Comparison of ENCODE assay signal across 8 cellular contexts in the genomic region with DNA sequence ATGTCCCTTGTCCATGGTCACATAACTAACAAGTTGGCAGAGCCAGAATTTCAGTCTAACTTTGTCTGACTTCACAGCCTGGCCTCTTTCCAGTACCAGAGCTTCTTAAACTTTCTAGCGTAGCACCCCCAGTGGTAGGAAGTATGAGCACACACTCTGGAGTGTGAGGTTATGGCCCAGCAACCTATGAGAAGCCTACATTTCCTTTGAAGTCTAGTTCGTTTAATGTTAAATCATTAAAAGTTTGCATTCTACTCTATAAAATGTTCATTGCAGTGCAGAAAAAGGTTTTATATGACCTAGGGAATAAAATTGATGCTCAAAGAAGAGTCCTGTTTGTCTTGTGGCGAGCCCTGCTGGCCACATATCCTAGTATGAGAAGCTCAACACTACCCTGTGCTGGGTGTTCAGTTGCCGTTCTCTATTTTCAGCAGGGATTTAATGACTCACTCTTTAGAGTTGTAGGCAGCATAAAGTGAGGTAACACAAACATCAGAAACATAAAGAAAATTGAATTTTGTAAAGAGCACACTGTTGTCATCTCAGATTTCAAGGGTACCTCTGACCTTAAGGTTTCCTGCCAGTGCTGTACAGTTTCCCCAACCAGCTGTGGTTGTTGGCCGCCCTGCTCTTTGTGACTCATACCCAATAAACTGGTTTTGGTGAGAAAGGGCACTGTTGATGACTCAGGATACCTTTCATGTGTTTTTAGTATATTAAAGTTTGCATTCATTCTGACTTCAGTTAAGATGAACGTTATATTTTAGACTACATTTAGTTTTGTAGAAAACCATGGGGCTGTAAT. TPM values are rescaled to one million over a fixed set of nuclear protein-coding genes. Genes with fewer than 3 reads are reported as not detected.
A peak's percentile ranks its signal among the peaks of the same experiment; 100 is the strongest.
DNase-seq lines count a peak whose midpoint lies in the region; ATAC-seq, FAIRE-seq and TF ChIP-seq lines count a peak whose summit lies in the region.

No MANE protein-coding gene starts in this region.

- intact Hi-C loops in body of pancreas (cut with DNase I) = no loop called here

- H3K27me3 Mint-ChIP-seq in IgD-negative memory B cell = no peaks in the 10 kb centered on the region

- H3K36me3 ChIP-seq in body of pancreas (replicated peaks in 1 of 2; ENCODE audit: insufficient read depth in 1 of 2, low read depth in 2 of 2) = peaks cover 7 to 21% of the 10 kb centered on the region in 2 donors
- peaks cover 1% of the 10 kb centered on the region for H3K36me3 ChIP-seq in kidney epithelial cell (ENCODE audit: control insufficient read depth, insufficient read depth, low read length)

- H3K4me3 ChIP-seq in body of pancreas = no peak overlapping the region
- H3K4me3 ChIP-seq in kidney epithelial cell (ENCODE audit: low read depth, low read length) = no peak overlapping the region

- peaks cover 0 to 4% (median 0%) of the 10 kb centered on the region in 3 donors for H3K9me3 Mint-ChIP-seq in IgD-negative memory B cell

- H3K36me3 Mint-ChIP-seq in IgD-negative memory B cell = peaks cover 25% of the 10 kb centered on the region

- WGBS in body of pancreas, 2 donors = 73 to 82% methylated on average over 6 of the region's 6 CpGs

- H3K27me3 ChIP-seq in body of pancreas (no peaks in the 10 kb centered on the region), kidney epithelial cell (ENCODE audit: control insufficient read depth, insufficient read depth, low read length) (no peaks in the 10 kb centered on the region)

- H3K4me1 Mint-ChIP-seq in IgD-negative memory B cell = peaks cover 4 to 13% (median 5%) of the 10 kb centered on the region in 3 donors

- H3K4me1 ChIP-seq in body of pancreas = peaks cover 6% of the 10 kb centered on the region

- peak in 6 of 7 experiments; percentile 18 to 57 (median 50) for TF ChIP-seq CTCF in body of pancreas (IDR thresholded peaks at IDR 0.05)
- peak; percentile 79 for TF ChIP-seq CTCF in kidney epithelial cell (IDR thresholded peaks at IDR 0.05; ENCODE audit: insufficient read depth, low read length, poor library complexity, severe bottlenecking)

- no peaks in the 10 kb centered on the region for H3K9me3 ChIP-seq in body of pancreas

- DNase-seq in GM04503 (ENCODE audit: low read depth) = peak; percentile 80
- DNase-seq in body of pancreas = peak; percentile 72 to 81 (median 76)
- DNase-seq in kidney epithelial cell (ENCODE audit: low read depth) = peak; percentile 84
- peak; percentile 28 to 44 (median 43) for DNase-seq in stimulated activated CD4-positive, alpha-beta T cell treated with anti-CD3 and anti-CD28 coated beads, TNF-alpha, amount 100 ng/mL, for 1 hour (ENCODE audit: low read depth in 3 of 3, low spot score in 1 of 3)
- DNase-seq in 8988T = no peak

- H3K27ac ChIP-seq in body of pancreas = peak overlapping the region in 2 of 4 donors; percentile 1 to 17

- TF ChIP-seq POLR2A in body of pancreas (IDR thresholded peaks at IDR 0.05) = no peak

- H3K27ac Mint-ChIP-seq in IgD-negative memory B cell = peak overlapping the region in 2 of 3 donors; percentile 20 to 54

- H3K4me3 Mint-ChIP-seq in IgD-negative memory B cell = no peak overlapping the region

- ATAC-seq in GM21723 (IDR thresholded peaks at IDR 0.05; ENCODE audit: unreplicated experiment) (peak; percentile 93), body of pancreas (peak; percentile 84)

- FAIRE-seq in TTC549 (lab: Jason Lieb, UNC) = peak; percentile 50

RNA-seq across cellular contexts. Expression of a gene that starts 14.3 kb away (rescaled TPM):
- 33.2 TPM for polyA plus RNA-seq in IgD-negative memory B cell
- total RNA-seq in body of pancreas (10 to 100 TPM; 22.8 to 31.0 TPM), kidney epithelial cell (40.4 and 44.1 TPM in 2 replicates)
